ENCODE assay signal across 34 cellular contexts in the genomic region with DNA sequence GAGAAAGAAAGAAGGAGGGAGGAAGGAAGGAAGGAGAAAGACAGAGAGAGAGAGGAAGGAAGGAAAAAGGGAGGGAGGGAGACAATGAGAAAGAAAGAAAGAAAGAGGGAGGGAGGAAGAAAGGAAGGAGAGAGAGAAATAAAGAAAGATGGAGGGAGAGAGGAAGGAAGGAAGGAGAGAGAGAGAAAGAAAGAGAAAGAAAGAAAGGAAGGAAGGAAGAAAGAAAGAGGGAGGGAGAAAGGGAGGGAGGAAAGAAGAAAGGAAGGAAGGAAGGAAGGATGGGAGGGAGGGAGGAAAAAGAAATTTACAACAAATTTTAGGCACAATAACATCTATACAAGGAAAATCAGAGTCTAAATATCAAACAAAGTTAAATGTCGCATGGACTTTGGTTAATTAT.
"Had no signal": no experiment of that assay in that cellular context is flagged by ENCODE, and none has a peak within 500 bp of the region (broad histone marks: within the 10 kb centered on the region; RNA-seq: fewer than 3 reads in every experiment).

No MANE protein-coding gene starts in this region.

- H3K27ac ChIP-seq: brain microvascular endothelial cell, epithelial cell of prostate, WERI-Rb-1 had no signal

- H3K27me3 ChIP-seq: brain microvascular endothelial cell had no signal

- H3K9me3 Mint-ChIP-seq: activated B cell treated with CpG ODN at 0.5 μM for 24 hours; activated CD4-positive, alpha-beta memory T cell treated with anti-CD3 and anti-CD28 coated beads for 36 hours had no signal

- H3K4me3 Mint-ChIP-seq: activated B cell treated with CpG ODN at 0.5 μM for 24 hours; activated CD4-positive, alpha-beta memory T cell treated with anti-CD3 and anti-CD28 coated beads for 36 hours; activated CD8-positive, alpha-beta memory T cell treated with anti-CD3 and anti-CD28 coated beads, Interleukin-2, amount 10 ng/mL, durations not matched to agents 7 days and 5 days; activated CD8-positive, alpha-beta T cell treated with anti-CD3 and anti-CD28 coated beads, Interleukin-2, amount 10 ng/mL, durations not matched to agents 7 days and 5 days; activated naive CD4-positive, alpha-beta T cell treated with anti-CD3 and anti-CD28 coated beads, Interleukin-2, amount 10 ng/mL, durations not matched to agents 7 days and 5 days; activated naive CD8-positive, alpha-beta T cell treated with anti-CD3 and anti-CD28 coated beads, Interleukin-2, amount 10 ng/mL, durations not matched to agents 7 days and 5 days; activated T-helper 1 cell treated with anti-CD3 and anti-CD28 coated beads, Interleukin-12 subunit alpha, Interleukin-12 subunit beta, Interleukin-2, Interleukin-4 antibody, amounts not matched to agents 30 ng/mL and 10 ng/mL and 1 ng/mL, durations not matched to agents 14 hours and 24 hours and 36 hours; T-helper 17 cell; T-helper 2 cell treated with Interferon-gamma antibody and Interleukin-4, amounts not matched to agents 5 μg/mL and 100 μg/mL, for 36 hours had no signal

- H3K27ac Mint-ChIP-seq: activated B cell treated with CpG ODN at 0.5 μM for 24 hours; activated CD4-positive, alpha-beta memory T cell treated with anti-CD3 and anti-CD28 coated beads for 36 hours; activated CD8-positive, alpha-beta memory T cell treated with anti-CD3 and anti-CD28 coated beads, Interleukin-2, amount 10 ng/mL, durations not matched to agents 7 days and 5 days; activated naive CD4-positive, alpha-beta T cell treated with anti-CD3 and anti-CD28 coated beads, Interleukin-2, amount 10 ng/mL, durations not matched to agents 7 days and 5 days; activated naive CD4-positive, alpha-beta T cell treated with anti-CD3 and anti-CD28 coated beads, Interleukin-2, amount 50 U/mL, for 72 hours; activated T-helper 1 cell treated with anti-CD3 and anti-CD28 coated beads, Interleukin-12 subunit alpha, Interleukin-12 subunit beta, Interleukin-2, Interleukin-4 antibody, amounts not matched to agents 30 ng/mL and 10 ng/mL and 1 ng/mL, durations not matched to agents 14 hours and 24 hours and 36 hours; activated T-helper 2 cell treated with anti-CD3 and anti-CD28 coated beads, Interferon-gamma antibody, Interleukin-2, Interleukin-4, amounts not matched to agents 10 μg/mL and 5 μg/mL and 100 μg/mL, durations not matched to agents 14 hours and 24 hours and 36 hours; T-helper 17 cell; T-helper 2 cell treated with Interferon-gamma antibody and Interleukin-4, amounts not matched to agents 5 μg/mL and 100 μg/mL, for 36 hours had no signal

- H3K36me3 ChIP-seq: brain microvascular endothelial cell, WERI-Rb-1 had no signal

- ATAC-seq: activated CD4-positive, CD25-positive, alpha-beta regulatory T cell treated with anti-CD3 and anti-CD28 coated beads, Interleukin-2, amount 50 U/mL, for 24 hours; activated CD8-positive, alpha-beta memory T cell treated with anti-CD3 and anti-CD28 coated beads, Interleukin-2, amount 10 ng/mL, durations not matched to agents 7 days and 5 days; activated CD8-positive, alpha-beta T cell treated with anti-CD3 and anti-CD28 coated beads, Interleukin-2, amount 10 ng/mL, durations not matched to agents 7 days and 5 days; activated naive CD4-positive, alpha-beta T cell treated with anti-CD3 and anti-CD28 coated beads, Interleukin-2, amount 50 U/mL, for 72 hours; esophagus mucosa; T-helper 17 cell had no signal

- H3K36me3 Mint-ChIP-seq: activated CD4-positive, alpha-beta memory T cell treated with anti-CD3 and anti-CD28 coated beads for 36 hours had no signal

- FAIRE-seq: astrocyte, bronchial epithelial cell, colon, endometrium, endothelial cell of umbilical vein, frontal cortex had no signal

- H3K27me3 Mint-ChIP-seq: activated B cell treated with CpG ODN at 0.5 μM for 24 hours; activated CD4-positive, alpha-beta memory T cell treated with anti-CD3 and anti-CD28 coated beads for 36 hours; activated CD8-positive, alpha-beta memory T cell treated with anti-CD3 and anti-CD28 coated beads, Interleukin-2, amount 10 ng/mL, durations not matched to agents 7 days and 5 days; activated naive CD8-positive, alpha-beta T cell treated with anti-CD3 and anti-CD28 coated beads, Interleukin-2, amount 10 ng/mL, durations not matched to agents 7 days and 5 days; T-helper 17 cell had no signal

- DNase-seq: activated B cell treated with CpG ODN at 0.5 μM for 24 hours; activated CD4-positive, alpha-beta memory T cell treated with anti-CD3 and anti-CD28 coated beads for 36 hours; activated CD4-positive, alpha-beta T cell treated with anti-CD3 and anti-CD28 coated beads for 48 hours; activated CD8-positive, alpha-beta memory T cell treated with anti-CD3 and anti-CD28 coated beads, Interleukin-2, amount 10 ng/mL, durations not matched to agents 7 days and 5 days; activated CD8-positive, alpha-beta memory T cell treated with anti-CD3 and anti-CD28 coated beads, Interleukin-2, amount 50 U/mL, for 4 hours; activated CD8-positive, alpha-beta T cell treated with anti-CD3 and anti-CD28 coated beads, Interleukin-2, amount 10 ng/mL, durations not matched to agents 7 days and 5 days; activated effector memory CD4-positive, alpha-beta T cell treated with anti-CD3 and anti-CD28 coated beads, Interleukin-2, amount 50 U/mL, for 16 hours; activated naive CD4-positive, alpha-beta T cell treated with anti-CD3 and anti-CD28 coated beads, Interleukin-2, amount 10 ng/mL, durations not matched to agents 7 days and 5 days; activated naive CD8-positive, alpha-beta T cell treated with anti-CD3 and anti-CD28 coated beads, Interleukin-2, amount 10 ng/mL, durations not matched to agents 7 days and 5 days; activated T-cell treated with anti-CD3 and anti-CD28 coated beads, Interleukin-2, amount 50 U/mL, for 1 hour; activated T-cell treated with anti-CD3 and anti-CD28 coated beads, Interleukin-2, amount 50 U/mL, for 48 hours; anterior cingulate cortex; brain microvascular endothelial cell; cortex of kidney; effector CD8-positive, alpha-beta T cell; foreskin fibroblast; head of caudate nucleus; T-helper 1 cell; T-helper 17 cell; T1000; WERI-Rb-1 had no signal
